1 cellular context compared by ENCODE assay signal in the genomic region with DNA sequence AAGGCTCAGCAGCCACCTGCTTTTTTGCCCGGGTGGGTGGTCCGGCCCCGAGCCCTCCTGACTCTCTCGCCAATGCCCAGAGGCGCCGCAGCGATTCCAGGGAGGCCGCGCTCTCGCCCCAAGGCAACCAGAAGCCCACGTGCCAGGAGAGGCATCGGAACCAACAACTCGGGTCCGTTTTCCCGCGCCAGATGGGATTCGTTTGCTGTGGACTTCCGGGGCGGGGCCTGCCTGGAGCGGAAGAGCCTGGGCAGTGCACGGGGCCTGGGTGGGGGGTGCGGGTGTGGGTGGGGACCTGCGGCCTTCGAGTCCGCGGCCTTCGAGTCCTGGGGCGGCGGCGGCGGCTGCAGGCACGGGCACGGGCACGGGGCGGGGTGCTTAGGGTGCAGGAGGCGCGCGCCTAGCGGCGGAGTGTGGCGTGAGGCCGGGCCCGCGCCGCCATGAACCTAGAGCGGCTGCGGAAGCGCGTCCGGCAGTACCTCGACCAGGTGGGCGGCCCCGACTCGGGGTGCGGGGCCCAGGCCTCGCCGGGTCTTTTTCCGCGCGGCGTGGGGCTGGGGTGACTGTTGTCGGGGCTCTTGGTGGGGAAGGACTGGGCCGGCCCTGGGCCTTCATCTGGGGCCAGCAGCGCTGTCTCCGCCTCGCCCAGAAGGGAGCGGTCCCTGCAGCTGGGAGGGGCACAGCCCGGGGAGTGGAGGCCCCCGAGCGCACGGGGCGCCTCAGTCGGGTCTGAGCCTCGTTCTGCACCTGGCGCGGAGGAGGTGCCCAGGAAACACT.
TF ChIP-seq lines count a peak whose summit lies in the region.

A gene with protein sequence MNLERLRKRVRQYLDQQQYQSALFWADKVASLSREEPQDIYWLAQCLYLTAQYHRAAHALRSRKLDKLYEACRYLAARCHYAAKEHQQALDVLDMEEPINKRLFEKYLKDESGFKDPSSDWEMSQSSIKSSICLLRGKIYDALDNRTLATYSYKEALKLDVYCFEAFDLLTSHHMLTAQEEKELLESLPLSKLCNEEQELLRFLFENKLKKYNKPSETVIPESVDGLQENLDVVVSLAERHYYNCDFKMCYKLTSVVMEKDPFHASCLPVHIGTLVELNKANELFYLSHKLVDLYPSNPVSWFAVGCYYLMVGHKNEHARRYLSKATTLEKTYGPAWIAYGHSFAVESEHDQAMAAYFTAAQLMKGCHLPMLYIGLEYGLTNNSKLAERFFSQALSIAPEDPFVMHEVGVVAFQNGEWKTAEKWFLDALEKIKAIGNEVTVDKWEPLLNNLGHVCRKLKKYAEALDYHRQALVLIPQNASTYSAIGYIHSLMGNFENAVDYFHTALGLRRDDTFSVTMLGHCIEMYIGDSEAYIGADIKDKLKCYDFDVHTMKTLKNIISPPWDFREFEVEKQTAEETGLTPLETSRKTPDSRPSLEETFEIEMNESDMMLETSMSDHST (plus strand): TSS at position 253 of the 777 bp plus-strand sequence. CDS start 188 bp downstream, at position 441.

TF ChIP-seq in SK-N-SH, 30 proteins besides CTCF, POLR2A, EP300 and RAD21 (continued from another document):
- TF ChIP-seq, protein P1, sequence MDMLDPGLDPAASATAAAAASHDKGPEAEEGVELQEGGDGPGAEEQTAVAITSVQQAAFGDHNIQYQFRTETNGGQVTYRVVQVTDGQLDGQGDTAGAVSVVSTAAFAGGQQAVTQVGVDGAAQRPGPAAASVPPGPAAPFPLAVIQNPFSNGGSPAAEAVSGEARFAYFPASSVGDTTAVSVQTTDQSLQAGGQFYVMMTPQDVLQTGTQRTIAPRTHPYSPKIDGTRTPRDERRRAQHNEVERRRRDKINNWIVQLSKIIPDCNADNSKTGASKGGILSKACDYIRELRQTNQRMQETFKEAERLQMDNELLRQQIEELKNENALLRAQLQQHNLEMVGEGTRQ (IDR thresholded peaks at IDR 0.05; ENCODE audit: borderline replicate concordance, low read depth, low read length), result no peak
- TF ChIP-seq, protein P2, sequence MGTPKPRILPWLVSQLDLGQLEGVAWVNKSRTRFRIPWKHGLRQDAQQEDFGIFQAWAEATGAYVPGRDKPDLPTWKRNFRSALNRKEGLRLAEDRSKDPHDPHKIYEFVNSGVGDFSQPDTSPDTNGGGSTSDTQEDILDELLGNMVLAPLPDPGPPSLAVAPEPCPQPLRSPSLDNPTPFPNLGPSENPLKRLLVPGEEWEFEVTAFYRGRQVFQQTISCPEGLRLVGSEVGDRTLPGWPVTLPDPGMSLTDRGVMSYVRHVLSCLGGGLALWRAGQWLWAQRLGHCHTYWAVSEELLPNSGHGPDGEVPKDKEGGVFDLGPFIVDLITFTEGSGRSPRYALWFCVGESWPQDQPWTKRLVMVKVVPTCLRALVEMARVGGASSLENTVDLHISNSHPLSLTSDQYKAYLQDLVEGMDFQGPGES (IDR thresholded peaks at IDR 0.05; ENCODE audit: low read depth, low read length), result no peak
- TF ChIP-seq TCF12 (IDR thresholded peaks at IDR 0.05), result peak; percentile 49; the same call in 1 of the 2 replicates
- TF ChIP-seq MXI1 (IDR thresholded peaks at IDR 0.05; ENCODE audit: low read depth, low read length), result peak; percentile 52; the same call in 1 of the 2 replicates
- no peak; the same call in 1 of the 2 replicates for TF ChIP-seq YY1 (IDR thresholded peaks at IDR 0.05; ENCODE audit: low read depth)
- TF ChIP-seq, protein P3, sequence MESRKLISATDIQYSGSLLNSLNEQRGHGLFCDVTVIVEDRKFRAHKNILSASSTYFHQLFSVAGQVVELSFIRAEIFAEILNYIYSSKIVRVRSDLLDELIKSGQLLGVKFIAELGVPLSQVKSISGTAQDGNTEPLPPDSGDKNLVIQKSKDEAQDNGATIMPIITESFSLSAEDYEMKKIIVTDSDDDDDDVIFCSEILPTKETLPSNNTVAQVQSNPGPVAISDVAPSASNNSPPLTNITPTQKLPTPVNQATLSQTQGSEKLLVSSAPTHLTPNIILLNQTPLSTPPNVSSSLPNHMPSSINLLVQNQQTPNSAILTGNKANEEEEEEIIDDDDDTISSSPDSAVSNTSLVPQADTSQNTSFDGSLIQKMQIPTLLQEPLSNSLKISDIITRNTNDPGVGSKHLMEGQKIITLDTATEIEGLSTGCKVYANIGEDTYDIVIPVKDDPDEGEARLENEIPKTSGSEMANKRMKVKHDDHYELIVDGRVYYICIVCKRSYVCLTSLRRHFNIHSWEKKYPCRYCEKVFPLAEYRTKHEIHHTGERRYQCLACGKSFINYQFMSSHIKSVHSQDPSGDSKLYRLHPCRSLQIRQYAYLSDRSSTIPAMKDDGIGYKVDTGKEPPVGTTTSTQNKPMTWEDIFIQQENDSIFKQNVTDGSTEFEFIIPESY (IDR thresholded peaks at IDR 0.05; ENCODE audit: borderline replicate concordance, low read depth), result no peak
- no peak for TF ChIP-seq EZH2phosphoT487 (IDR thresholded peaks at IDR 0.05; ENCODE audit: borderline replicate concordance, low read depth)
- no peak for TF ChIP-seq NRF1 (IDR thresholded peaks at IDR 0.05; ENCODE audit: low read depth, low read length)
- no peak for TF ChIP-seq NFIC (IDR thresholded peaks at IDR 0.05; ENCODE audit: borderline replicate concordance)
- TF ChIP-seq, protein P4, sequence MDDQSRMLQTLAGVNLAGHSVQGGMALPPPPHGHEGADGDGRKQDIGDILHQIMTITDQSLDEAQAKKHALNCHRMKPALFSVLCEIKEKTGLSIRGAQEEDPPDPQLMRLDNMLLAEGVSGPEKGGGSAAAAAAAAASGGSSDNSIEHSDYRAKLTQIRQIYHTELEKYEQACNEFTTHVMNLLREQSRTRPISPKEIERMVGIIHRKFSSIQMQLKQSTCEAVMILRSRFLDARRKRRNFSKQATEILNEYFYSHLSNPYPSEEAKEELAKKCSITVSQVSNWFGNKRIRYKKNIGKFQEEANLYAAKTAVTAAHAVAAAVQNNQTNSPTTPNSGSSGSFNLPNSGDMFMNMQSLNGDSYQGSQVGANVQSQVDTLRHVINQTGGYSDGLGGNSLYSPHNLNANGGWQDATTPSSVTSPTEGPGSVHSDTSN (IDR thresholded peaks at IDR 0.05), result no peak
- TF ChIP-seq JUND (IDR thresholded peaks at IDR 0.05), result no peak
- TF ChIP-seq, protein P5, sequence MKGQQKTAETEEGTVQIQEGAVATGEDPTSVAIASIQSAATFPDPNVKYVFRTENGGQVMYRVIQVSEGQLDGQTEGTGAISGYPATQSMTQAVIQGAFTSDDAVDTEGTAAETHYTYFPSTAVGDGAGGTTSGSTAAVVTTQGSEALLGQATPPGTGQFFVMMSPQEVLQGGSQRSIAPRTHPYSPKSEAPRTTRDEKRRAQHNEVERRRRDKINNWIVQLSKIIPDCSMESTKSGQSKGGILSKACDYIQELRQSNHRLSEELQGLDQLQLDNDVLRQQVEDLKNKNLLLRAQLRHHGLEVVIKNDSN (IDR thresholded peaks at IDR 0.05; ENCODE audit: borderline replicate concordance, low read depth), result peak; percentile 49
- TF ChIP-seq GATA2 (CRISPR knock-in tag; IDR thresholded peaks at IDR 0.05), result no peak
- no peak for TF ChIP-seq MEF2A (IDR thresholded peaks at IDR 0.05; ENCODE audit: borderline replicate concordance, low read depth)
- no peak for TF ChIP-seq RCOR1 (IDR thresholded peaks at IDR 0.05; ENCODE audit: low read length)
- TF ChIP-seq FOSL2 (IDR thresholded peaks at IDR 0.05; ENCODE audit: borderline replicate concordance, low read depth), result no peak
- TF ChIP-seq SMC3 (IDR thresholded peaks at IDR 0.05; ENCODE audit: low read depth, low read length), result no peak
- TF ChIP-seq TAF1 (IDR thresholded peaks at IDR 0.05; ENCODE audit: borderline replicate concordance, low read depth, low read length), result peak; percentile 67; the same call in 1 of the 2 replicates
